Comparison of ENCODE assay signal across 1 cellular context in genomic region chr1:41673806-41674205, GRCh38.
TF ChIP-seq lines count a peak whose summit lies in the region.

No MANE protein-coding gene starts in this region.

TF ChIP-seq in GM23338, 12 proteins besides CTCF, POLR2A, EP300 and RAD21 (continued from another document):
- no peak for TF ChIP-seq ZNF462 (CRISPR knock-in tag; IDR thresholded peaks at IDR 0.05)
- TF ChIP-seq, protein P1, sequence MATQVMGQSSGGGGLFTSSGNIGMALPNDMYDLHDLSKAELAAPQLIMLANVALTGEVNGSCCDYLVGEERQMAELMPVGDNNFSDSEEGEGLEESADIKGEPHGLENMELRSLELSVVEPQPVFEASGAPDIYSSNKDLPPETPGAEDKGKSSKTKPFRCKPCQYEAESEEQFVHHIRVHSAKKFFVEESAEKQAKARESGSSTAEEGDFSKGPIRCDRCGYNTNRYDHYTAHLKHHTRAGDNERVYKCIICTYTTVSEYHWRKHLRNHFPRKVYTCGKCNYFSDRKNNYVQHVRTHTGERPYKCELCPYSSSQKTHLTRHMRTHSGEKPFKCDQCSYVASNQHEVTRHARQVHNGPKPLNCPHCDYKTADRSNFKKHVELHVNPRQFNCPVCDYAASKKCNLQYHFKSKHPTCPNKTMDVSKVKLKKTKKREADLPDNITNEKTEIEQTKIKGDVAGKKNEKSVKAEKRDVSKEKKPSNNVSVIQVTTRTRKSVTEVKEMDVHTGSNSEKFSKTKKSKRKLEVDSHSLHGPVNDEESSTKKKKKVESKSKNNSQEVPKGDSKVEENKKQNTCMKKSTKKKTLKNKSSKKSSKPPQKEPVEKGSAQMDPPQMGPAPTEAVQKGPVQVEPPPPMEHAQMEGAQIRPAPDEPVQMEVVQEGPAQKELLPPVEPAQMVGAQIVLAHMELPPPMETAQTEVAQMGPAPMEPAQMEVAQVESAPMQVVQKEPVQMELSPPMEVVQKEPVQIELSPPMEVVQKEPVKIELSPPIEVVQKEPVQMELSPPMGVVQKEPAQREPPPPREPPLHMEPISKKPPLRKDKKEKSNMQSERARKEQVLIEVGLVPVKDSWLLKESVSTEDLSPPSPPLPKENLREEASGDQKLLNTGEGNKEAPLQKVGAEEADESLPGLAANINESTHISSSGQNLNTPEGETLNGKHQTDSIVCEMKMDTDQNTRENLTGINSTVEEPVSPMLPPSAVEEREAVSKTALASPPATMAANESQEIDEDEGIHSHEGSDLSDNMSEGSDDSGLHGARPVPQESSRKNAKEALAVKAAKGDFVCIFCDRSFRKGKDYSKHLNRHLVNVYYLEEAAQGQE (IDR thresholded peaks at IDR 0.05; ENCODE audit: unreplicated experiment) = no peak
TF ChIP-seq in GM23338: peak in this region for 0.
